In the genomic region with DNA sequence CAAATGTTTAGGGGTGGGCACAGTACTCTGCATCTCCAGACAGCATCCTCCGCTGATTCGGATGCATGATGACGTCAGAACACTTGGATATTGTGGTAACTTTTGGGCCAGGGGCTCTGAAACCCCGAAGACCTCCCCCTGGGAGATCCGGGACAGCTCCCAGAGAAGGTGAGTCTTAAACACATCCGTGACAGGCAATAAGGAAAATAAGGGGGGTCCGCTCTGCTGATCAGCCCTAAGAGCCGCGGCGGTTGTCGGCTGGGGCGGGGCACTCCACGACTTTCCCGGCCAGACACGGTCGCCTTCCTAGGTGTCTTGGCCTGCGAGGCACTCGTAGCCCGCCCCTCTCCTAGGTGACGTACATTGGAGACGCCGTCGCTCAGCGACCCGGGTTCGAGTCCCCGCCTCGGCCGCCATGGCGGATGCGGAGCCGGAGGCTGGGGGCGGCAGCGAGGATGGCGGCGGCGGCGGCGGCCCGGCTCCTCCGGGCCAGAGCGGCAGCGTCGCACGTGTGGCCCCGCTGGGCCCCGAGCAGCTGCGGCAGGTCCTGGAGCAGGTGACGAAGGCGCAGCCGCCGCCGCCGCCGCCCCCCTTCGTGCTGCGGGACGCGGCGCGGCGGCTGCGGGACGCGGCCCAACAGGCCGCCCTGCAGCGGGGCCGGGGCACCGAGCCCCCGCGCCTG, we compare ENCODE assay signal across 8 cellular contexts. TPM values are rescaled to one million over a fixed set of nuclear protein-coding genes. Genes with fewer than 3 reads are reported as not detected.
DNase-seq lines count a peak whose midpoint lies in the region; ATAC-seq and TF ChIP-seq lines count a peak whose summit lies in the region.

A gene (plus strand): TSS at position 396 of the 682 bp plus-strand sequence. CDS start 20 bp downstream, at position 416.

- no peaks in the 10 kb centered on the region for H4K20me1 ChIP-seq in Karpas-422 (ENCODE audit: insufficient read depth, low read depth, low read length)

- DNase-seq in DMS114 treated with DMSO at 0.1 percent for 48 hours (lab: John Stamatoyannopoulos, UW; ENCODE audit: unreplicated experiment) (peak; percentile 69), Karpas-422 (peak; percentile 99), Panc1 (ENCODE audit: low read depth, low spot score) (no peak), epithelial cell of proximal tubule (ENCODE audit: low read depth) (no peak)
- peak; percentile 97 for DNase-seq in activated T-cell treated with anti-CD3 and anti-CD28 coated beads, Interleukin-2, amount 50 U/mL, for 1 hour
- DNase-seq in stimulated activated CD8-positive, alpha-beta memory T cell treated with anti-CD3 and anti-CD28 coated beads, Interleukin-4, amount 100 ng/mL, for 4 hours (ENCODE audit: low read depth in 2 of 2, low spot score in 1 of 2): peak; percentile 85 to 88

- no peak for TF ChIP-seq CTCF in Panc1 (IDR thresholded peaks at IDR 0.05)
- no peak for TF ChIP-seq CTCF in epithelial cell of proximal tubule (conservative IDR thresholded peaks at IDR 0.05; ENCODE audit: low read depth, low read length)

- peaks cover 46% of the 10 kb centered on the region for H3K79me2 ChIP-seq in Karpas-422 (ENCODE audit: low read length)

- H3K9me3 ChIP-seq in Karpas-422 (ENCODE audit: low read length): no peaks in the 10 kb centered on the region
- H3K9me3 ChIP-seq in Panc1 (ENCODE audit: control insufficient read depth, insufficient read depth, low read depth, low read length): no peaks in the 10 kb centered on the region
- H3K9me3 ChIP-seq in mucosa of rectum (ENCODE audit: control insufficient read depth in 2 of 2, low read length in 2 of 2): no peaks in the 10 kb centered on the region

- peaks cover 5% of the 10 kb centered on the region; the same call in 1 of the 2 replicates for H3K36me3 ChIP-seq in Karpas-422 (ENCODE audit: insufficient read depth, low read length)
- no peaks in the 10 kb centered on the region for H3K36me3 ChIP-seq in Panc1 (ENCODE audit: control insufficient read depth, insufficient read depth, low read length)
- no peaks in the 10 kb centered on the region for H3K36me3 ChIP-seq in mucosa of rectum (ENCODE audit: control insufficient read depth in 2 of 2, insufficient read depth in 2 of 2, low read length in 2 of 2)

- H3K4me1 ChIP-seq in Karpas-422 (ENCODE audit: low read length): peaks cover 56% of the 10 kb centered on the region
- H3K4me1 ChIP-seq in Panc1 (ENCODE audit: control insufficient read depth, insufficient read depth, low read length): peaks cover 21% of the 10 kb centered on the region
- peaks cover 28 to 30% of the 10 kb centered on the region in 2 donors for H3K4me1 ChIP-seq in mucosa of rectum (ENCODE audit: control insufficient read depth in 2 of 2, insufficient read depth in 2 of 2, low read length in 2 of 2)

- no peaks in the 10 kb centered on the region for H3K9me2 ChIP-seq in Karpas-422 (replicated peaks; ENCODE audit: insufficient read depth, low read length)

- H2AFZ ChIP-seq in Karpas-422 (ENCODE audit: low read length): peak within 1 kb of the TSS; percentile 94

- ATAC-seq in GM21717 (IDR thresholded peaks at IDR 0.05; ENCODE audit: unreplicated experiment) (peak; percentile 62), Panc1 (peak; percentile 78)

- H3K27ac ChIP-seq in Karpas-422 (ENCODE audit: low read length) (peak within 1 kb of the TSS; percentile 49), Panc1 (ENCODE audit: low read length) (peak within 1 kb of the TSS; percentile 92), mucosa of rectum (ENCODE audit: low read depth in 2 of 2, low read length in 2 of 2) (peak within 1 kb of the TSS; percentile 85)

- in situ Hi-C loops in Panc1 (cut with HindIII; ENCODE audit: low pct_unique_long_range_greater_than_20kb, low sequenced_read_pairs): loop anchor here (25.0 kb wide), 1 partner anchor 107 kb away; no protein-coding TSS in a partner anchor

- H3K9ac ChIP-seq in Karpas-422 (ENCODE audit: low read length) (peak within 1 kb of the TSS; percentile 88), mucosa of rectum (ENCODE audit: low read depth in 1 of 2, low read length in 2 of 2) (peak within 1 kb of the TSS; percentile 84 to 94)

- intact Hi-C loops in Panc1 (cut with micrococcal nuclease; ENCODE audit: unreplicated experiment): loop anchor here (10.0 kb wide), 1 partner anchor 355 kb away; a partner anchor contains a TSS

- POLR2A ChIA-PET in Panc1 (lab: Charles Lee): interaction anchor here (0.7 kb wide), 1 partner anchor 28 kb away, joined by 4 read pairs; no protein-coding TSS in a partner anchor

- peak within 1 kb of the TSS; percentile 83 for H3K4me3 ChIP-seq in Karpas-422 (ENCODE audit: low read length)
- peak within 1 kb of the TSS; percentile 66 to 71 for H3K4me3 ChIP-seq in Panc1 (ENCODE audit: low read depth in 2 of 2, low read length in 2 of 2)
- peak within 1 kb of the TSS; percentile 69 for H3K4me3 ChIP-seq in epithelial cell of proximal tubule (ENCODE audit: low read depth, low read length)
- peak within 1 kb of the TSS; percentile 85 to 95 for H3K4me3 ChIP-seq in mucosa of rectum (ENCODE audit: low read length in 2 of 2)

- CTCF ChIA-PET in Panc1 (lab: Charles Lee): no interaction called here

- no peaks in the 10 kb centered on the region for H3K27me3 ChIP-seq in Karpas-422 (ENCODE audit: low read length)
- no peaks in the 10 kb centered on the region for H3K27me3 ChIP-seq in Panc1 (ENCODE audit: control insufficient read depth, insufficient read depth, low read length)
- no peaks in the 10 kb centered on the region for H3K27me3 ChIP-seq in mucosa of rectum (ENCODE audit: control insufficient read depth in 2 of 2, insufficient read depth in 2 of 2, low read length in 2 of 2)

- no TSS peak for BruUV-seq in Panc1 (replicated peaks; lab: Mats Ljungman, UMichigan)

- H3K4me2 ChIP-seq in Karpas-422 (ENCODE audit: low read depth, low read length, poor library complexity, severe bottlenecking): peak within 1 kb of the TSS; percentile 96

RNA-seq across cellular contexts. Expression of the gene that starts here (rescaled TPM):
- 14.3 and 36.6 TPM in 2 replicates for total RNA-seq in Karpas-422 (2014; rRNA removed; shearing (Covaris generic); ENCODE audit: low replicate concordance)
- total RNA-seq in Panc1 (2021; ENCODE audit: unreplicated experiment) (10.8 TPM), epithelial cell of proximal tubule (8.2 and 16.9 TPM in 2 replicates)
- polyA plus RNA-seq in Panc1 (2012; ENCODE audit: insufficient read length): 7.2 TPM

Comparison
In these comparisons a context has a peak if more than half of its experiments do, and no peak if none do; other contexts are left out.
1. DNase-seq: peak in DMS114 treated with DMSO at 0.1 percent for 48 hours (single experiment), Karpas-422 (single experiment), activated T-cell treated with anti-CD3 and anti-CD28 coated beads, Interleukin-2, amount 50 U/mL, for 1 hour (single experiment) and stimulated activated CD8-positive, alpha-beta memory T cell treated with anti-CD3 and anti-CD28 coated beads, Interleukin-4, amount 100 ng/mL, for 4 hours (2 of 2); none in Panc1 (single experiment) and epithelial cell of proximal tubule (single experiment).
2. Peak in every context shown above with its lines, with median percentiles within 50 percentile points of each other: H3K27ac ChIP-seq and H3K4me3 ChIP-seq.